ENCODE assay signal across 34 cellular contexts in genomic region chr6:162715601-162716000, GRCh38. TPM values are rescaled to one million over a fixed set of nuclear protein-coding genes. Genes with fewer than 3 reads are reported as not detected.
"Had no signal": no experiment of that assay in that cellular context is flagged by ENCODE, and none has a peak within 500 bp of the region (broad histone marks: within the 10 kb centered on the region; RNA-seq: fewer than 3 reads in every experiment).

No MANE protein-coding gene starts in this region.

- H3K4me2 ChIP-seq: hepatocyte had no signal

- H3K9me3 ChIP-seq: body of pancreas, colonic mucosa, esophagus squamous epithelium, gastroesophageal sphincter had no signal

- H3K36me3 ChIP-seq: cardiac muscle cell, colonic mucosa, esophagus squamous epithelium, gastroesophageal sphincter, heart right ventricle, WERI-Rb-1 had no signal

- H3K4me1 ChIP-seq: body of pancreas, colonic mucosa, esophagus squamous epithelium, gastroesophageal sphincter had no signal

- H3K79me2 ChIP-seq: hepatocyte had no signal

- H3K27ac ChIP-seq: body of pancreas, cardiac muscle cell, colonic mucosa, epithelial cell of prostate, esophagus squamous epithelium, gastroesophageal sphincter, heart right ventricle, hepatocyte, WERI-Rb-1 had no signal

- H3K4me3 ChIP-seq: body of pancreas, cardiac muscle cell, colonic mucosa, esophagus squamous epithelium, gastroesophageal sphincter, heart right ventricle, hepatocyte had no signal

- H2AFZ ChIP-seq: hepatocyte had no signal

- H3K27me3 ChIP-seq: body of pancreas, cardiac muscle cell, colonic mucosa, esophagus squamous epithelium, gastroesophageal sphincter, heart right ventricle, hepatocyte had no signal

- ATAC-seq: activated CD4-positive, alpha-beta T cell treated with anti-CD3 and anti-CD28 coated beads for 36 hours; activated CD8-positive, alpha-beta memory T cell treated with anti-CD3 and anti-CD28 coated beads, Interleukin-2, amount 10 ng/mL, durations not matched to agents 7 days and 5 days; activated CD8-positive, alpha-beta T cell treated with anti-CD3 and anti-CD28 coated beads, Interleukin-2, amount 10 ng/mL, durations not matched to agents 7 days and 5 days; body of pancreas; gastroesophageal sphincter; heart right ventricle; T-helper 17 cell had no signal

- DNase-seq: activated CD4-positive, alpha-beta memory T cell treated with anti-CD3 and anti-CD28 coated beads for 36 hours; activated CD4-positive, alpha-beta T cell treated with anti-CD3 and anti-CD28 coated beads for 36 hours; activated CD4-positive, alpha-beta T cell treated with anti-CD3 and anti-CD28 coated beads, Interleukin-2, amount 10 ng/mL, durations not matched to agents 24 days and 14 days; activated CD4-positive, CD25-positive, alpha-beta regulatory T cell; activated CD4-positive, CD25-positive, alpha-beta regulatory T cell treated with anti-CD3 and anti-CD28 coated beads, Interleukin-2, amount 50 U/mL, for 72 hours; activated CD8-positive, alpha-beta memory T cell treated with anti-CD3 and anti-CD28 coated beads, Interleukin-2, amount 10 ng/mL, durations not matched to agents 7 days and 5 days; activated CD8-positive, alpha-beta memory T cell treated with anti-CD3 and anti-CD28 coated beads, Interleukin-2, amount 50 U/mL, for 4 hours; activated CD8-positive, alpha-beta T cell treated with anti-CD3 and anti-CD28 coated beads, Interleukin-2, amount 10 ng/mL, durations not matched to agents 7 days and 5 days; activated effector memory CD4-positive, alpha-beta T cell treated with anti-CD3 and anti-CD28 coated beads, Interleukin-2, amount 50 U/mL, for 16 hours; activated naive CD4-positive, alpha-beta T cell treated with anti-CD3 and anti-CD28 coated beads, Interleukin-2, amount 10 ng/mL, durations not matched to agents 7 days and 5 days; activated T-cell treated with anti-CD3 and anti-CD28 coated beads, Interleukin-2, amount 50 U/mL, for 1 hour; activated T-cell treated with anti-CD3 and anti-CD28 coated beads, Interleukin-2, amount 50 U/mL, for 48 hours; amniotic stem cell; anterior cingulate cortex; body of pancreas; central memory CD4-positive, alpha-beta T cell; cerebellar nuclear complex; colonic mucosa; effector CD8-positive, alpha-beta T cell; esophagus squamous epithelium; foreskin melanocyte; heart right ventricle; T-helper 17 cell; T1000; WERI-Rb-1 had no signal

- FAIRE-seq: endometrium had no signal

RNA-seq across cellular contexts. Expression of gene PRKN, which starts 12.0 kb away (rescaled TPM):
- total RNA-seq: activated CD4-positive, alpha-beta T cell treated with anti-CD3 and anti-CD28 coated beads, Interleukin-2, amount 10 ng/mL, durations not matched to agents 24 days and 14 days; activated CD8-positive, alpha-beta memory T cell treated with anti-CD3 and anti-CD28 coated beads for 36 hours; activated CD8-positive, alpha-beta memory T cell treated with anti-CD3 and anti-CD28 coated beads, Interleukin-2, amount 10 ng/mL, durations not matched to agents 7 days and 5 days; activated T-helper 1 cell treated with anti-CD3 and anti-CD28 coated beads, Interleukin-12 subunit alpha, Interleukin-12 subunit beta, Interleukin-2, Interleukin-4 antibody, amounts not matched to agents 30 ng/mL and 10 ng/mL and 1 ng/mL, durations not matched to agents 14 hours and 24 hours and 36 hours; activated T-helper 2 cell treated with anti-CD3 and anti-CD28 coated beads, Interferon-gamma antibody, Interleukin-2, Interleukin-4, amounts not matched to agents 10 μg/mL and 5 μg/mL and 100 μg/mL, durations not matched to agents 14 hours and 24 hours and 36 hours; endothelial cell of umbilical vein had no signal

RNA-seq across cellular contexts. Expression of gene PACRG, which starts 12.2 kb away (rescaled TPM):
- total RNA-seq: activated CD4-positive, alpha-beta memory T cell treated with anti-CD3 and anti-CD28 coated beads for 36 hours; activated CD4-positive, alpha-beta T cell treated with anti-CD3 and anti-CD28 coated beads for 36 hours; activated CD4-positive, alpha-beta T cell treated with anti-CD3 and anti-CD28 coated beads, Interleukin-2, amount 10 ng/mL, durations not matched to agents 24 days and 14 days; activated CD8-positive, alpha-beta memory T cell treated with anti-CD3 and anti-CD28 coated beads for 36 hours; activated CD8-positive, alpha-beta memory T cell treated with anti-CD3 and anti-CD28 coated beads, Interleukin-2, amount 10 ng/mL, durations not matched to agents 7 days and 5 days; activated T-helper 2 cell treated with anti-CD3 and anti-CD28 coated beads, Interferon-gamma antibody, Interleukin-2, Interleukin-4, amounts not matched to agents 10 μg/mL and 5 μg/mL and 100 μg/mL, durations not matched to agents 14 hours and 24 hours and 36 hours; endothelial cell of umbilical vein had no signal
